Comparison of ENCODE assay signal across 9 cellular contexts in genomic region chr3:52310861-52311566, GRCh38. TPM values are rescaled to one million over a fixed set of nuclear protein-coding genes. Genes with fewer than 3 reads are reported as not detected.
A peak's percentile ranks its signal among the peaks of the same experiment; 100 is the strongest.
DNase-seq lines count a peak whose midpoint lies in the region; ATAC-seq and TF ChIP-seq lines count a peak whose summit lies in the region.
"Had no signal": no experiment of that assay in that cellular context is flagged by ENCODE, and none has a peak within 500 bp of the region (broad histone marks: within the 10 kb centered on the region; RNA-seq: fewer than 3 reads in every experiment).

No MANE protein-coding gene starts in this region.

- no peak for TF ChIP-seq POLR2A in vagina (IDR thresholded peaks at IDR 0.05)

- no peak overlapping the region for H4K5ac ChIP-seq in mesendoderm (ENCODE audit: low read length)

- H3K4me1 ChIP-seq in mesendoderm (ENCODE audit: control insufficient read depth, low read depth, low read length) (no peaks in the 10 kb centered on the region), vagina (no peaks in the 10 kb centered on the region)

- H3K23ac ChIP-seq in mesendoderm (ENCODE audit: low read length) = no peak overlapping the region

- H3K56ac ChIP-seq in mesendoderm (ENCODE audit: low read length) = no peak overlapping the region

- H3K36me3 ChIP-seq in mesendoderm (ENCODE audit: control insufficient read depth, insufficient read depth, low read length) (no peaks in the 10 kb centered on the region), vagina (no peaks in the 10 kb centered on the region)

- no peaks in the 10 kb centered on the region for H3K79me2 ChIP-seq in mesendoderm (ENCODE audit: control insufficient read depth, insufficient read depth, low read length)

- H3K27ac ChIP-seq in mesendoderm (ENCODE audit: low read depth, low read length) = peak overlapping the region; percentile 69
- no peak overlapping the region for H3K27ac ChIP-seq in vagina

- no peak overlapping the region for H3K4me2 ChIP-seq in mesendoderm (ENCODE audit: low read length)

- no peak overlapping the region for H2BK15ac ChIP-seq in mesendoderm (replicated peaks; ENCODE audit: low read depth)

- H3K27me3 ChIP-seq in mesendoderm (ENCODE audit: insufficient read depth, low read length, poor library complexity) (no peaks in the 10 kb centered on the region), vagina (no peaks in the 10 kb centered on the region)

- intact Hi-C loops in vagina (cut with DNase I) (no loop called here), left cardiac atrium (cut with DNase I) (no loop called here)

- TF ChIP-seq CTCF in vagina (IDR thresholded peaks at IDR 0.05) = no peak

- H2AK5ac ChIP-seq in mesendoderm (ENCODE audit: low read length) = no peak overlapping the region

- H3K4ac ChIP-seq in mesendoderm (ENCODE audit: low read depth, low read length) = no peak overlapping the region

- no peaks in the 10 kb centered on the region for H3K79me1 ChIP-seq in mesendoderm (ENCODE audit: low read length)

- no peak overlapping the region for H3K9ac ChIP-seq in mesendoderm (ENCODE audit: low read length)

- H2BK120ac ChIP-seq in mesendoderm (ENCODE audit: low read depth, low read length) = no peak overlapping the region

- no peak overlapping the region for H3K18ac ChIP-seq in mesendoderm (ENCODE audit: low read length)

- H4K8ac ChIP-seq in mesendoderm (ENCODE audit: low read depth, low read length) = no peak overlapping the region

- no CpG with 5 or more reads among the region's 9 CpGs for WGBS in mesendoderm (ENCODE audit: extremely low coverage, insufficient coverage, low lambda C conversion rate)

- no peak overlapping the region for H3K4me3 ChIP-seq in mesendoderm (ENCODE audit: low read length)
- H3K4me3 ChIP-seq in vagina = no peak overlapping the region

- ATAC-seq in GM21619 (IDR thresholded peaks at IDR 0.05; ENCODE audit: unreplicated experiment) = peak; percentile 45
- no peak for ATAC-seq in HG03520 (IDR thresholded peaks at IDR 0.05; ENCODE audit: unreplicated experiment)
- no peak for ATAC-seq in left cardiac atrium

- peak; percentile 24 for DNase-seq in Daoy (ENCODE audit: low read depth)
- DNase-seq in activated CD4-positive, alpha-beta T cell treated with anti-CD3 and anti-CD28 coated beads for 48 hours = peak; percentile 37
- no peak for DNase-seq in mesendoderm
- DNase-seq in vagina (ENCODE audit: extremely low spot score in 2 of 2) = no peak
- no peak for DNase-seq in NCI-H187 treated with DMSO at 0.1 percent for 48 hours (lab: John Stamatoyannopoulos, UW)
- no peak for DNase-seq in left cardiac atrium
- DNase-seq: SW 1271 had no signal

- H2BK5ac ChIP-seq in mesendoderm (ENCODE audit: low read length) = no peak overlapping the region

- H3K9me3 ChIP-seq in vagina = no peaks in the 10 kb centered on the region

RNA-seq across cellular contexts. Expression of gene DNAH1, which starts 5.1 kb away (rescaled TPM):
- total RNA-seq in Daoy (2014; rRNA removed; shearing (Covaris generic)) = 0.74 and 1.8 TPM in 2 replicates
- 0.04 TPM for polyA plus RNA-seq in mesendoderm (2013, experiment 1 of 2)
- 0.15 TPM for polyA plus RNA-seq in mesendoderm (2013, experiment 2 of 2)
- total RNA-seq in vagina = 12.3 TPM
- total RNA-seq in left cardiac atrium = 1 to 10 TPM; 3.3 to 4.4 TPM

RNA-seq across cellular contexts. Expression of gene GLYCTK, which starts 23.4 kb away (rescaled TPM):
- 5.3 and 5.7 TPM in 2 replicates for total RNA-seq in Daoy (2014; rRNA removed; shearing (Covaris generic))
- 3.5 TPM for polyA plus RNA-seq in mesendoderm (2013, experiment 1 of 2)
- 3.3 TPM for polyA plus RNA-seq in mesendoderm (2013, experiment 2 of 2)
- total RNA-seq in vagina = 10.3 TPM
- 10 to 100 TPM; 10.4 to 13.5 TPM for total RNA-seq in left cardiac atrium

RNA-seq across cellular contexts. Expression of gene WDR82, which starts 32.6 kb away (rescaled TPM):
- total RNA-seq in Daoy (2014; rRNA removed; shearing (Covaris generic)) = 27.7 and 31.1 TPM in 2 replicates
- polyA plus RNA-seq in mesendoderm (2013, experiment 1 of 2) = 39.2 TPM
- polyA plus RNA-seq in mesendoderm (2013, experiment 2 of 2) = 38.6 TPM
- total RNA-seq in vagina = 44.4 TPM
- 10 to 100 TPM; 57.6 to 65.5 TPM for total RNA-seq in left cardiac atrium

Comparison
In these comparisons a context has a peak if more than half of its experiments do, and no peak if none do; other contexts are left out.
1. DNase-seq: peak in Daoy (single experiment) and activated CD4-positive, alpha-beta T cell treated with anti-CD3 and anti-CD28 coated beads for 48 hours (single experiment); none in mesendoderm (single experiment), vagina (0 of 2), NCI-H187 treated with DMSO at 0.1 percent for 48 hours (single experiment) and left cardiac atrium (single experiment).